29 cellular contexts compared by ENCODE assay signal in the genomic region with DNA sequence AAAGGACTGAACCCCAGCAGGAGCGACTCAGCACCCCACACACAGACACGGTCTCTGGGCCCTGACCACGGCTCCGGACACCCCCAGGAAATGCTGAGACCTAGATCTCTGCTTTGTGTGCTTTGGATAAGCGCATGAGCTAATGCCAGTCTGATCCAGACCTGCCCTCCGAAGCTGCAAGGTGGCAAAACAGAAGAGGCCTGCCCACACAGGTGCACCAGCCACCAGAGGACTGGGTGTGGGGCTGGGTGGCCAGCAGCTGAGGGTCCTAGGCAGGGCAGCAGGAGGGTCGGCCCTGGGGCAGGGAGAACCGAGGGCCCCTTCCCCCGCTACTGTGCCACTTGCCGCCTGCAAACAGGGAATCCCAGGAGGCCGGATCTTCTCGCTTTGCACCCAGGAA. TPM values are rescaled to one million over a fixed set of nuclear protein-coding genes. Genes with fewer than 3 reads are reported as not detected.
DNase-seq lines count a peak whose midpoint lies in the region; TF ChIP-seq lines count a peak whose summit lies in the region.
"Had no signal": no experiment of that assay in that cellular context is flagged by ENCODE, and none has a peak within 500 bp of the region (broad histone marks: within the 10 kb centered on the region; RNA-seq: fewer than 3 reads in every experiment).

No MANE protein-coding gene starts in this region.

- WGBS in thymus = 92% methylated on average over 12 of the region's 12 CpGs

- H3K36me3 ChIP-seq in H7 (replicated peaks; ENCODE audit: control insufficient read depth, insufficient read depth, low read length) (no peaks in the 10 kb centered on the region), colonic mucosa (no peaks in the 10 kb centered on the region), mucosa of rectum (ENCODE audit: control insufficient read depth in 2 of 2, insufficient read depth in 2 of 2, low read length in 2 of 2) (no peaks in the 10 kb centered on the region), thymus (ENCODE audit: control insufficient read depth, insufficient read depth) (no peaks in the 10 kb centered on the region)
- H3K36me3 ChIP-seq: cardiac muscle cell, right atrium auricular region, tibial artery, WERI-Rb-1 had no signal

- H3K4me3 ChIP-seq in H7 (ENCODE audit: insufficient read depth, low read depth, low read length) (no peak overlapping the region), colonic mucosa (no peak overlapping the region), mucosa of rectum (ENCODE audit: low read length in 2 of 2) (no peak overlapping the region), thymus (ENCODE audit: low read length) (no peak overlapping the region)
- H3K4me3 ChIP-seq: cardiac muscle cell, right atrium auricular region, tibial artery had no signal

- DNase-seq in H7 = peak; percentile 32
- DNase-seq in colonic mucosa = no peak
- no peak for DNase-seq in activated naive CD4-positive, alpha-beta T cell treated with Interleukin-2 at 50 U/mL for 16 hours
- DNase-seq in NCI-H1048 (lab: John Stamatoyannopoulos, UW) = no peak
- no peak for DNase-seq in COR-L47 (lab: John Stamatoyannopoulos, UW)
- no peak for DNase-seq in T-helper 1 cell
- DNase-seq: ACHN; activated CD4-positive, alpha-beta T cell treated with anti-CD3 and anti-CD28 coated beads, Interleukin-2, amount 10 ng/mL, durations not matched to agents 24 days and 14 days; activated naive CD4-positive, alpha-beta T cell treated with anti-CD3 and anti-CD28 coated beads for 36 hours; activated T-cell treated with anti-CD3 and anti-CD28 coated beads, Interleukin-2, amount 50 U/mL, for 4 hours; amniotic stem cell; DND-41; GOT3; mesenchymal stem cell; naive B cell; NCI-H1694; NCI-H510A; stimulated activated naive CD4-positive, alpha-beta T cell treated with Interleukin-2 at 50 U/mL for 16 hours; tibial artery; WERI-Rb-1 had no signal

- H3K9me3 ChIP-seq in colonic mucosa = no peaks in the 10 kb centered on the region
- no peaks in the 10 kb centered on the region for H3K9me3 ChIP-seq in mucosa of rectum (ENCODE audit: control insufficient read depth in 2 of 2, low read length in 2 of 2)
- no peaks in the 10 kb centered on the region for H3K9me3 ChIP-seq in thymus (ENCODE audit: control insufficient read depth)
- H3K9me3 ChIP-seq: right atrium auricular region, tibial artery had no signal

- TF ChIP-seq CTCF in colonic mucosa (IDR thresholded peaks at IDR 0.05) = no peak

- H3K9ac ChIP-seq in colonic mucosa (ENCODE audit: low read depth in 2 of 2, low read length in 2 of 2) = peak overlapping the region; percentile 24 to 95
- peak overlapping the region in 1 of 2 donors; percentile 92 for H3K9ac ChIP-seq in mucosa of rectum (ENCODE audit: low read depth in 1 of 2, low read length in 2 of 2)
- H3K9ac ChIP-seq: KMS-11 had no signal

- intact Hi-C loops in colonic mucosa (cut with DNase I) = no loop called here

- no peaks in the 10 kb centered on the region for H3K27me3 ChIP-seq in H7 (ENCODE audit: control insufficient read depth, insufficient read depth, low read length)
- no peaks in the 10 kb centered on the region for H3K27me3 ChIP-seq in colonic mucosa
- no peaks in the 10 kb centered on the region for H3K27me3 ChIP-seq in mucosa of rectum (ENCODE audit: control insufficient read depth in 2 of 2, insufficient read depth in 2 of 2, low read length in 2 of 2)
- H3K27me3 ChIP-seq in thymus (ENCODE audit: control insufficient read depth, insufficient read depth) = no peaks in the 10 kb centered on the region
- H3K27me3 ChIP-seq: cardiac muscle cell, right atrium auricular region, tibial artery had no signal

- no peak overlapping the region for H3K27ac ChIP-seq in colonic mucosa
- H3K27ac ChIP-seq in mucosa of rectum (ENCODE audit: low read depth in 2 of 2, low read length in 2 of 2) = peak overlapping the region; percentile 98 to 99
- peak overlapping the region; percentile 53 for H3K27ac ChIP-seq in thymus (ENCODE audit: low read depth)
- H3K27ac ChIP-seq: cardiac muscle cell, KMS-11, right atrium auricular region, tibial artery, WERI-Rb-1 had no signal

- H3K4me1 ChIP-seq in colonic mucosa (peaks cover 17% of the 10 kb centered on the region), mucosa of rectum (ENCODE audit: control insufficient read depth in 2 of 2, insufficient read depth in 2 of 2, low read length in 2 of 2) (peaks cover 54 to 58% of the 10 kb centered on the region in 2 donors), thymus (ENCODE audit: control insufficient read depth, insufficient read depth, low read length) (no peaks in the 10 kb centered on the region)
- H3K4me1 ChIP-seq: right atrium auricular region had no signal

RNA-seq across cellular contexts. Expression of a gene that starts 30.7 kb away (rescaled TPM):
- 62.6 and 74.3 TPM in 2 replicates for total RNA-seq in H7 (2014; rRNA removed; shearing (Covaris generic))
- total RNA-seq in colonic mucosa = 100 to 1,000 TPM; 574 to 740 TPM
- polyA plus RNA-seq in thymus = 1,051 TPM

RNA-seq across cellular contexts. Expression of a gene that starts 33.6 kb away (rescaled TPM):
- 0.07 TPM in 1 of 2 replicates, not detected in the other for total RNA-seq in H7 (2014; rRNA removed; shearing (Covaris generic))
- total RNA-seq in colonic mucosa = 1 to 10 TPM in 1 of 2 donors, not detected in 1; 1.2 TPM
- polyA plus RNA-seq in thymus = 2,044 TPM
- total RNA-seq: activated CD4-positive, alpha-beta T cell treated with anti-CD3 and anti-CD28 coated beads, Interleukin-2, amount 10 ng/mL, durations not matched to agents 24 days and 14 days; activated naive CD4-positive, alpha-beta T cell treated with anti-CD3 and anti-CD28 coated beads for 36 hours; activated T-cell treated with anti-CD3 and anti-CD28 coated beads, Interleukin-2, amount 50 U/mL, for 4 hours; cardiac muscle cell; right atrium auricular region had no signal

RNA-seq across cellular contexts. Expression of a gene that starts 45.4 kb away (rescaled TPM):
- total RNA-seq in H7 (2014; rRNA removed; shearing (Covaris generic)) = not detected in 2 replicates
- not detected for total RNA-seq in colonic mucosa
- 262 TPM for polyA plus RNA-seq in thymus
- total RNA-seq: activated CD4-positive, alpha-beta T cell treated with anti-CD3 and anti-CD28 coated beads, Interleukin-2, amount 10 ng/mL, durations not matched to agents 24 days and 14 days; activated naive CD4-positive, alpha-beta T cell treated with anti-CD3 and anti-CD28 coated beads for 36 hours; activated T-cell treated with anti-CD3 and anti-CD28 coated beads, Interleukin-2, amount 50 U/mL, for 4 hours; cardiac muscle cell; dermis microvascular lymphatic vessel endothelial cell had no signal

RNA-seq across cellular contexts. Expression of a gene that starts 54.2 kb away (rescaled TPM):
- total RNA-seq in H7 (2014; rRNA removed; shearing (Covaris generic)) = not detected in 2 replicates
- not detected for total RNA-seq in colonic mucosa
- 77.6 TPM for polyA plus RNA-seq in thymus
- total RNA-seq: activated CD4-positive, alpha-beta T cell treated with anti-CD3 and anti-CD28 coated beads, Interleukin-2, amount 10 ng/mL, durations not matched to agents 24 days and 14 days; activated naive CD4-positive, alpha-beta T cell treated with anti-CD3 and anti-CD28 coated beads for 36 hours; activated T-cell treated with anti-CD3 and anti-CD28 coated beads, Interleukin-2, amount 50 U/mL, for 4 hours; cardiac muscle cell; dermis microvascular lymphatic vessel endothelial cell; omental fat pad; right atrium auricular region; RPMI7951 had no signal
- polyA plus RNA-seq: BJ, cardiac muscle cell had no signal
